23 cellular contexts compared by ENCODE assay signal in the genomic region with DNA sequence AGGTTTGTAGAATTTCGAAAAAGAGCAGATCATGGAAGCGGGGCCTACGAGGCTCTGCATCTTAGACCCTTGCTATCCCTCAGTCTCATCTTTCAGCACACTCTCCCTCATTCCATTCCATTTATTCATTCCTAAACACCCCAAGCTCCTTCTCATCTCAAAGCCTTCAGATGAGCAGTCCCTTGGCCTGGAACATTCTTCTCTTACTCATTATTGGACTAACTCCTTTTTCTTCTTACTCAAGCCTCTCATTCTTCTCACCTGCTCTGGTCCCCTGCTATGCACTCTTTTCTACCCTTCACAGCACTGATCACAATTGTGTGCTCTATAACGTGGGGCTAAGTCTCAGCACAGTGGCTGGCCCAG.
DNase-seq lines count a peak whose midpoint lies in the region; FAIRE-seq and TF ChIP-seq lines count a peak whose summit lies in the region.
"Had no signal": no experiment of that assay in that cellular context is flagged by ENCODE, and none has a peak within 500 bp of the region (broad histone marks: within the 10 kb centered on the region; RNA-seq: fewer than 3 reads in every experiment).

No MANE protein-coding gene starts in this region.

- peak; percentile 30 for DNase-seq in AG04450 (ENCODE audit: low read depth, low spot score)
- DNase-seq in HFFc6 = peak; percentile 52
- DNase-seq in adipocyte (ENCODE audit: low read depth) = peak; percentile 46
- DNase-seq in islet precursor cell = peak; percentile 53
- DNase-seq in activated CD4-positive, alpha-beta T cell treated with anti-CD3 and anti-CD28 coated beads for 4 hours = no peak
- DNase-seq in stimulated activated CD4-positive, alpha-beta T cell treated with anti-CD3 and anti-CD28 coated beads, Interleukin-2, amount 100 ng/mL, for 48 hours = no peak
- DNase-seq in superior temporal gyrus (ENCODE audit: extremely low spot score) = no peak
- no peak for DNase-seq in RCC 7860 (ENCODE audit: low spot score)
- DNase-seq: activated CD4-positive, alpha-beta memory T cell treated with anti-CD3 and anti-CD28 coated beads for 36 hours; activated naive CD4-positive, alpha-beta T cell treated with anti-CD3 and anti-CD28 coated beads for 36 hours; activated T-cell treated with anti-CD3 and anti-CD28 coated beads, Interleukin-2, amount 50 U/mL, for 1 hour; colonic mucosa; foreskin melanocyte; hypothalamus; kidney glomerular epithelial cell; midbrain; NCI-H1092 treated with DMSO at 0.1 percent for 48 hours; NCI-H2029 treated with DMSO at 0.1 percent for 48 hours; small intestine; T-helper 1 cell had no signal

- H3K27ac Mint-ChIP-seq in HFFc6 = peak overlapping the region; percentile 75
- H3K27ac Mint-ChIP-seq: activated CD4-positive, alpha-beta memory T cell treated with anti-CD3 and anti-CD28 coated beads for 36 hours; activated naive CD4-positive, alpha-beta T cell treated with anti-CD3 and anti-CD28 coated beads for 36 hours; progenitor cell of endocrine pancreas had no signal

- FAIRE-seq in RCC 7860 (lab: Jason Lieb, UNC) = no peak
- FAIRE-seq: A204.1, small intestine had no signal

- H3K27me3 ChIP-seq in AG04450 (ENCODE audit: control insufficient read depth, insufficient read depth, low read length) (no peaks in the 10 kb centered on the region), adipocyte (replicated peaks; ENCODE audit: control insufficient read depth, insufficient read depth, low read length) (no peaks in the 10 kb centered on the region)
- H3K27me3 ChIP-seq: colonic mucosa had no signal

- peak overlapping the region; percentile 58 for H3K27ac ChIP-seq in AG04450 (ENCODE audit: low read depth, low read length)
- H3K27ac ChIP-seq: colonic mucosa, KMS-11 had no signal

- no peaks in the 10 kb centered on the region for H3K36me3 ChIP-seq in adipocyte (ENCODE audit: control insufficient read depth, insufficient read depth, low read length, severe bottlenecking)
- H3K36me3 ChIP-seq: colonic mucosa had no signal

- H3K27me3 Mint-ChIP-seq in HFFc6 (ENCODE audit: insufficient read depth) = no peaks in the 10 kb centered on the region; the same call in 1 of the 2 replicates
- H3K27me3 Mint-ChIP-seq: activated CD4-positive, alpha-beta memory T cell treated with anti-CD3 and anti-CD28 coated beads for 36 hours; progenitor cell of endocrine pancreas had no signal

- H3K9ac ChIP-seq in adipocyte (ENCODE audit: low read length) = no peak overlapping the region
- H3K9ac ChIP-seq: KMS-11 had no signal

- peak overlapping the region; percentile 27 for H3K4me3 Mint-ChIP-seq in HFFc6
- H3K4me3 Mint-ChIP-seq: activated CD4-positive, alpha-beta memory T cell treated with anti-CD3 and anti-CD28 coated beads for 36 hours; activated naive CD4-positive, alpha-beta T cell treated with anti-CD3 and anti-CD28 coated beads for 36 hours had no signal

- no peaks in the 10 kb centered on the region for H3K9me3 Mint-ChIP-seq in HFFc6
- H3K9me3 Mint-ChIP-seq: activated CD4-positive, alpha-beta memory T cell treated with anti-CD3 and anti-CD28 coated beads for 36 hours; activated naive CD4-positive, alpha-beta T cell treated with anti-CD3 and anti-CD28 coated beads for 36 hours had no signal

- H3K4me3 ChIP-seq in AG04450 (ENCODE audit: low read depth, low read length) = no peak overlapping the region
- no peak overlapping the region for H3K4me3 ChIP-seq in adipocyte (ENCODE audit: low read length)
- H3K4me3 ChIP-seq: colonic mucosa had no signal

- peaks cover 33% of the 10 kb centered on the region for H3K4me1 Mint-ChIP-seq in HFFc6 (ENCODE audit: low read depth)

- H3K4me1 ChIP-seq in adipocyte (ENCODE audit: control insufficient read depth, insufficient read depth, low read length) = peaks cover 3% of the 10 kb centered on the region

- POLR2A ChIA-PET in AG04450 (lab: Yijun Ruan, JAX) = no interaction called here

- peaks cover 12% of the 10 kb centered on the region for H3K36me3 Mint-ChIP-seq in HFFc6 (ENCODE audit: low read depth)
- H3K36me3 Mint-ChIP-seq: activated CD4-positive, alpha-beta memory T cell treated with anti-CD3 and anti-CD28 coated beads for 36 hours had no signal

- TF ChIP-seq CTCF in AG04450 (IDR thresholded peaks at IDR 0.05; ENCODE audit: low read depth, low read length) (no peak), HFFc6 (IDR thresholded peaks at IDR 0.05) (no peak)

- no peaks in the 10 kb centered on the region for H3K9me3 ChIP-seq in AG04450 (ENCODE audit: control insufficient read depth, insufficient read depth, low read length)
- no peaks in the 10 kb centered on the region for H3K9me3 ChIP-seq in adipocyte (ENCODE audit: control insufficient read depth, low read length)
- H3K9me3 ChIP-seq: colonic mucosa had no signal

- CTCF ChIA-PET in AG04450 (lab: Charles Lee) = no interaction called here

Comparison
In these comparisons a context has a peak if more than half of its experiments do, and no peak if none do; other contexts are left out.
1. DNase-seq: peak in AG04450 (single experiment), HFFc6 (single experiment), adipocyte (single experiment) and islet precursor cell (single experiment); none in activated CD4-positive, alpha-beta T cell treated with anti-CD3 and anti-CD28 coated beads for 4 hours (0 of 2), stimulated activated CD4-positive, alpha-beta T cell treated with anti-CD3 and anti-CD28 coated beads, Interleukin-2, amount 100 ng/mL, for 48 hours (0 of 2), superior temporal gyrus (single experiment) and RCC 7860 (single experiment).